27 cellular contexts compared by ENCODE assay signal in the genomic region with DNA sequence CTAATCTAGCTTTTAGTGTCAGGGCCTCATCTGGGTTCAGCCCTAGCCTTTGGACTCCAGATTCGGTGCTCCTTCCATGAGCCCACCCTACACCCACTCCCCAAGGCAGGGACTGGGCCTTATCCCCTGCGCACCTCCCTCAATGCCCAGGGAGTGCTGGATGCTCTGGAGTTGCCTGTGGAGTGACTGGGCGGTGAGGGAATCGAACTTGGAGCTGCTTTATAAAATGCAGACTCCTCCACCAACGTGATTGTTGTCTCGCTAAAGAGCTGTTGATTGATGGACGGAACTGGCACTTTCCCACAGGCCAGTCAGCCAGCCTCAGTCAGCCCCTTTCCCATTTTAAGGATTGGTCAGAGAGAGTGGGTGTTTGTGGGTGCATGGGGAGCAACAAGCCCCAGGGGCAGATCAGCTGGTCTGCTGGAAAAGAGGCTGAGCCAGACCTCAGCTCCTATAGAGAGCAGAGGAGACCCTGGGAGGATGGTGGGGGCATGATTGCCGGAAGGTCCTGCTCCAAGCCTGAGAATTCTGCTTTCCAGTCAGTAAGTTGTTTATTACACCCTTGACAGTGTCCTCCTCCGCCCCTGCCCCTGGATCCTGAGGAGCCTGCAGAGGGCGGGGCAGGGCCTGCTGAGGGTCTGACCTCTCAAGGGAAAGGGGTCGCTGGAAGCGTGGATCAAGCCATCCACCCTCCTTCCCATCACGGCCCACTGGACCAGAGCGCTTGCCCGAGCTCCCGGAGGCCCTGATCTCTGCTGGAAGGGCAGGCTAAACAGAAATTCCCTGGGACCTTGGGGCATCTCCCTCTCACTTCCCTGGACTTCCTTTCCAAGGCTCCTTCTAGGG. TPM values are rescaled to one million over a fixed set of nuclear protein-coding genes. Genes with fewer than 3 reads are reported as not detected.
DNase-seq lines count a peak whose midpoint lies in the region; ATAC-seq and TF ChIP-seq lines count a peak whose summit lies in the region.
"Had no signal": no experiment of that assay in that cellular context is flagged by ENCODE, and none has a peak within 500 bp of the region (broad histone marks: within the 10 kb centered on the region; RNA-seq: fewer than 3 reads in every experiment).

No MANE protein-coding gene starts in this region.

- TF ChIP-seq POLR2A in heart left ventricle (IDR thresholded peaks at IDR 0.05) (no peak), upper lobe of left lung (IDR thresholded peaks at IDR 0.05) (no peak)

- intact Hi-C loops in heart left ventricle (cut with DNase I), result no loop called here
- intact Hi-C loops in left cardiac atrium (cut with DNase I), result no loop called here

- WGBS in heart left ventricle, 4 donors, result 67 to 84% (median 79%) methylated on average over 13 to 16 of the region's 16 CpGs
- WGBS in trophoblast cell (ENCODE audit: extremely low coverage, insufficient coverage, insufficient read length), result no CpG with 5 or more reads among the region's 16 CpGs
- WGBS in upper lobe of left lung, 2 donors, result 84 to 89% methylated on average over 8 to 16 of the region's 16 CpGs

- peak overlapping the region; percentile 49 for H3K18ac ChIP-seq in trophoblast cell (ENCODE audit: low read length)

- H2BK5ac ChIP-seq in trophoblast cell (ENCODE audit: low read depth, low read length, poor library complexity), result no peak overlapping the region

- H4K12ac ChIP-seq in trophoblast cell (ENCODE audit: low read depth, low read length), result no peak overlapping the region

- no peak for ATAC-seq in heart left ventricle
- no peak for ATAC-seq in left cardiac atrium
- no peak for ATAC-seq in upper lobe of left lung (ENCODE audit: low FRiP score in 2 of 2)
- no peak for ATAC-seq in HG03378 (IDR thresholded peaks at IDR 0.05; ENCODE audit: unreplicated experiment)
- ATAC-seq: activated CD8-positive, alpha-beta T cell treated with anti-CD3 and anti-CD28 coated beads for 36 hours; CD8-positive, alpha-beta T cell; gastroesophageal sphincter; Panc1; stimulated activated naive CD8-positive, alpha-beta T cell treated with anti-CD3 and anti-CD28 coated beads, Interleukin-15, Interleukin-2, amounts not matched to agents 100 U/mL and 50 U/mL, for 24 hours had no signal

- no peak overlapping the region for H3K4me2 ChIP-seq in trophoblast cell (ENCODE audit: low read length)
- H3K4me2 ChIP-seq: KMS-11 had no signal

- H2AK5ac ChIP-seq in trophoblast cell (ENCODE audit: low read length), result peak overlapping the region; percentile 39

- TF ChIP-seq CTCF in heart left ventricle (IDR thresholded peaks at IDR 0.05) (no peak), upper lobe of left lung (IDR thresholded peaks at IDR 0.05) (no peak)

- H3K9me3 ChIP-seq in heart left ventricle (no peaks in the 10 kb centered on the region), trophoblast cell (ENCODE audit: insufficient read depth, low read depth, low read length) (no peaks in the 10 kb centered on the region), upper lobe of left lung (no peaks in the 10 kb centered on the region)
- H3K9me3 ChIP-seq: adrenal gland, breast epithelium, gastroesophageal sphincter, SJSA1, tibial nerve had no signal

- H3K79me2 ChIP-seq in trophoblast cell (ENCODE audit: control insufficient read depth, insufficient read depth, low read length, poor library complexity), result peaks cover 9% of the 10 kb centered on the region

- peak overlapping the region; percentile 51 for H3K14ac ChIP-seq in trophoblast cell (ENCODE audit: low read length)

- no peak overlapping the region for H3K9ac ChIP-seq in trophoblast cell (ENCODE audit: low read length)
- H3K9ac ChIP-seq: GM23248, KMS-11 had no signal

- H4K8ac ChIP-seq in trophoblast cell (ENCODE audit: low read depth, low read length), result no peak overlapping the region

- no peak overlapping the region for H2BK12ac ChIP-seq in trophoblast cell (ENCODE audit: low read length)

- H3K27ac ChIP-seq in heart left ventricle (peak overlapping the region in 1 of 12 donors; percentile 83), layer of hippocampus (ENCODE audit: low read depth, low read length) (peak overlapping the region; percentile 96), trophoblast cell (ENCODE audit: low read depth, low read length) (no peak overlapping the region), upper lobe of left lung (peak overlapping the region; percentile 12 to 60 (median 45))
- H3K27ac ChIP-seq: breast epithelium, gastroesophageal sphincter, GM23248, KMS-11, SJSA1, tibial nerve had no signal

- no peak overlapping the region for H3K23ac ChIP-seq in trophoblast cell (ENCODE audit: low read length)

- H3K4me3 ChIP-seq in heart left ventricle (no peak overlapping the region), trophoblast cell (ENCODE audit: low read depth, low read length) (no peak overlapping the region), upper lobe of left lung (no peak overlapping the region)
- H3K4me3 ChIP-seq: adrenal gland, breast epithelium, gastroesophageal sphincter, GM23248, SJSA1, tibial nerve had no signal

- H2AFZ ChIP-seq in trophoblast cell (ENCODE audit: insufficient read depth, low read length, poor library complexity), result no peak overlapping the region
- H2AFZ ChIP-seq: GM23248 had no signal

- DNase-seq in heart left ventricle (peak in 3 of 5 donors; percentile 12 to 61 (median 23)), left cardiac atrium (no peak), trophoblast cell (no peak), upper lobe of left lung (no peak), NCI-H1105 (lab: John Stamatoyannopoulos, UW) (no peak), amygdala (lab: John Stamatoyannopoulos, UW) (no peak)
- DNase-seq: 8988T; activated CD4-positive, alpha-beta T cell treated with anti-CD3 and anti-CD28 coated beads for 1 hour; activated CD8-positive, alpha-beta T cell treated with anti-CD3 and anti-CD28 coated beads for 36 hours; activated T-cell treated with anti-CD3 and anti-CD28 coated beads, Interleukin-2, amount 50 U/mL, for 1 hour; CD8-positive, alpha-beta T cell; DMS153; GM23248; mammary epithelial cell; NCI-H1436 treated with DMSO at 0.1 percent for 48 hours; NCI-H510A; stimulated activated naive CD8-positive, alpha-beta T cell treated with anti-CD3 and anti-CD28 coated beads, Interleukin-15, Interleukin-2, amounts not matched to agents 100 U/mL and 50 U/mL, for 24 hours; T-helper 1 cell had no signal

- peak overlapping the region; percentile 8 for H4K91ac ChIP-seq in trophoblast cell (ENCODE audit: low read depth, low read length)

- peaks cover 5 to 68% (median 52%) of the 10 kb centered on the region in 12 donors for H3K4me1 ChIP-seq in heart left ventricle
- H3K4me1 ChIP-seq in trophoblast cell (ENCODE audit: control insufficient read depth in 1 of 2, insufficient read depth in 2 of 2, low read length in 2 of 2), result peaks cover 43 to 44% of the 10 kb centered on the region in 2 experiments
- H3K4me1 ChIP-seq in upper lobe of left lung, result peaks cover 30 to 54% (median 46%) of the 10 kb centered on the region in 4 donors
- H3K4me1 ChIP-seq: breast epithelium had no signal

- TF ChIP-seq EP300 in upper lobe of left lung (IDR thresholded peaks at IDR 0.05), result no peak

- no peak overlapping the region for H2BK120ac ChIP-seq in trophoblast cell (ENCODE audit: insufficient read depth, low read length, poor library complexity)

- H3K27me3 ChIP-seq in heart left ventricle (no peaks in the 10 kb centered on the region), layer of hippocampus (ENCODE audit: control insufficient read depth, insufficient read depth, low read length) (no peaks in the 10 kb centered on the region), trophoblast cell (ENCODE audit: insufficient read depth, low read length) (no peaks in the 10 kb centered on the region), upper lobe of left lung (no peaks in the 10 kb centered on the region)
- H3K27me3 ChIP-seq: adrenal gland, breast epithelium, gastroesophageal sphincter, SJSA1, tibial nerve had no signal

- peaks cover 11% of the 10 kb centered on the region for H3K79me1 ChIP-seq in trophoblast cell (ENCODE audit: low read length)

- H3K36me3 ChIP-seq in heart left ventricle, result peaks cover 0 to 9% (median 0%) of the 10 kb centered on the region in 9 donors
- H3K36me3 ChIP-seq in trophoblast cell (ENCODE audit: control insufficient read depth in 1 of 2, insufficient read depth in 2 of 2, low read length in 2 of 2), result peaks cover 8 to 17% of the 10 kb centered on the region in 2 experiments
- H3K36me3 ChIP-seq in upper lobe of left lung, result no peaks in the 10 kb centered on the region
- H3K36me3 ChIP-seq: adrenal gland, breast epithelium, gastroesophageal sphincter, SJSA1, tibial nerve had no signal

- H3K4ac ChIP-seq in trophoblast cell (ENCODE audit: low read depth, low read length), result peak overlapping the region; percentile 35

RNA-seq across cellular contexts. Expression of gene UNC5B, which starts 16.7 kb away (rescaled TPM):
- total RNA-seq in heart left ventricle, result 10 to 100 TPM in 6 of 9 donors, 1 to 10 TPM in 3; 6.9 to 22.8 (median 10.9) TPM
- polyA plus RNA-seq in heart left ventricle, result 1 to 10 TPM; 4.8 to 8.7 TPM
- total RNA-seq in left cardiac atrium, result 10 to 100 TPM; 12.4 to 17.7 TPM
- 54.7 and 55.5 TPM in 2 replicates for polyA plus RNA-seq in trophoblast cell (2013)
- 10 to 100 TPM in 4 of 6 donors, 1 to 10 TPM in 2; 8.4 to 27.7 (median 20.5) TPM for total RNA-seq in upper lobe of left lung

Comparison
In these comparisons a context has a peak if more than half of its experiments do, and no peak if none do; other contexts are left out.
1. DNase-seq: peak in heart left ventricle (3 of 5); none in left cardiac atrium (single experiment), trophoblast cell (0 of 2), upper lobe of left lung (0 of 2), NCI-H1105 (single experiment) and amygdala (0 of 56).